36 cellular contexts compared by ENCODE assay signal in the genomic region with DNA sequence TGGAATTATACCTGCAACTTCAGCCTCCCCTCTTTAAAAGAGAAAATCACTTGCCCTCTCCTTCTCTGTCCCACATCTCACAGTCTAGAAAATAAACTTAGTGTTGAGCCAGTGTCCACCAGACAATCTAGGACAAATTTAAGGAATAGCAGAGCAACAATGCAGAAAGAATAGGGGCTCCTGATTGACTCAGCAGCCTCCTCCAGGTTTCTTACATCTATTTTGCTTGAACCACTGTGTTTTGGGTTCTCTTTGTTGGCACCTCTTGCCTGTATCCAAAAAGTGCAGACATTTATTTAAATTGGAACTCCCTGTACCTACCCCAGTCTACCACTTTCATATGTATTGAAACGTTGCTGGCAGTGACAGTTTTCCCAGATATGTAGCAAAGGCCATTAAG.
"Had no signal": no experiment of that assay in that cellular context is flagged by ENCODE, and none has a peak within 500 bp of the region (broad histone marks: within the 10 kb centered on the region; RNA-seq: fewer than 3 reads in every experiment).

No MANE protein-coding gene starts in this region.

- H3K27ac ChIP-seq: KMS-11 had no signal

- H3K9ac ChIP-seq: KMS-11 had no signal

- DNase-seq: Karpas-422, Kasumi-1, MG63, MM.1S, MV-4-11, NCI-H1048, NCI-H1092, NCI-H1092 treated with DMSO at 0.1 percent for 48 hours, NCI-H1105, NCI-H1105 treated with DMSO at 0.1 percent for 48 hours, NCI-H1417, NCI-H1417 treated with DMSO at 0.1 percent for 48 hours, NCI-H1436, NCI-H1436 treated with DMSO at 0.1 percent for 48 hours, NCI-H146, NCI-H1694, NCI-H1694 treated with DMSO at 0.1 percent for 48 hours, NCI-H187, NCI-H187 treated with DMSO at 0.1 percent for 48 hours, NCI-H1930, NCI-H2029, NCI-H2029 treated with DMSO at 0.1 percent for 48 hours, NCI-H2081, NCI-H2081 treated with DMSO at 0.1 percent for 48 hours, NCI-H2107, NCI-H2171, NCI-H2171 treated with DMSO at 0.1 percent for 48 hours, NCI-H2227 treated with DMSO at 0.1 percent for 48 hours, NCI-H226, NCI-H345, NCI-H446, NCI-H446 treated with DMSO at 0.1 percent for 48 hours, NCI-H510A, NCI-H510A treated with DMSO at 0.1 percent for 48 hours, NCI-H524 had no signal

- H3K36me3 ChIP-seq: MG63 had no signal

- H3K9me3 ChIP-seq: MG63 had no signal

- H3K4me3 ChIP-seq: MG63 had no signal

- H3K27me3 ChIP-seq: MG63 had no signal

- H3K4me2 ChIP-seq: KMS-11 had no signal
